In the genomic region with DNA sequence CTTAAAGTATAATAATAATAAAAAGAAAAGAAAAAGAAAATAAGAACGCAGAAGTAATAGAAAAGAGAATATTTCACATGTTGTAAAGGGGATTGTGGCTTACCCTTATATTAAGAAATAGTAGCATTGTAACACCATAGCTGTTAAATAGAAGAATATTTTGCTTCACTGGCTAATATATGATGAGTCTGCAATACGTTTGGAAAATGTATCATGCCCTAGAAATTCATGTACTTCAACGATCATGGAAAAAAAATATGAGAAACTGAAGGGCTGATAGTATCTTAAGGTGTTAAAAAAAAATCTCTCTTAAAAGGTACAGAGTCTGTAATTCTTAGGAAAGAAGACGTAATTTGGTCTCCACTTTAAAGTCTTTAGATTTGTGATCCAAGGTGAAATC, we compare ENCODE assay signal across 36 cellular contexts.
DNase-seq lines count a peak whose midpoint lies in the region; ATAC-seq, FAIRE-seq and TF ChIP-seq lines count a peak whose summit lies in the region.
"Had no signal": no experiment of that assay in that cellular context is flagged by ENCODE, and none has a peak within 500 bp of the region (broad histone marks: within the 10 kb centered on the region; RNA-seq: fewer than 3 reads in every experiment).

No MANE protein-coding gene starts in this region.

- no peak overlapping the region for H2BK20ac ChIP-seq in IMR-90 (ENCODE audit: low read depth, low read length)

- no peak for ATAC-seq in HepG2
- ATAC-seq in right lobe of liver = no peak
- ATAC-seq in A549 = no peak
- no peak for ATAC-seq in IMR-90 (ENCODE audit: low read depth)
- no peak for ATAC-seq in K562
- ATAC-seq in aorta (ENCODE audit: low FRiP score) = no peak
- no peak for ATAC-seq in stimulated activated effector memory CD8-positive, alpha-beta T cell treated with anti-CD3 and anti-CD28 coated beads, Interleukin-12 subunit alpha, Interleukin-12 subunit beta, amount 100 ng/mL, for 72 hours
- ATAC-seq: CD8-positive, alpha-beta T cell had no signal

- H4K91ac ChIP-seq in IMR-90 (ENCODE audit: insufficient read depth, low read depth, low read length) = no peak overlapping the region

- TF ChIP-seq CTCF in HepG2 (CRISPR knock-in tag; IDR thresholded peaks at IDR 0.05) (no peak), right lobe of liver (IDR thresholded peaks at IDR 0.05) (no peak), A549 (IDR thresholded peaks at IDR 0.05) (no peak), IMR-90 (conservative IDR thresholded peaks at IDR 0.05; ENCODE audit: low read depth, low read length) (no peak), K562 (IDR thresholded peaks at IDR 0.05 in 2 of 3, conservative IDR thresholded peaks at IDR 0.05 in 1 of 3; ENCODE audit: insufficient read depth in 2 of 3, low read depth in 1 of 3, low read length in 3 of 3) (no peak), endothelial cell (IDR thresholded peaks at IDR 0.05; ENCODE audit: unreplicated experiment) (no peak)

- H3K9ac ChIP-seq in HepG2 (ENCODE audit: insufficient read depth, low read depth, low read length) (no peak overlapping the region), IMR-90 (ENCODE audit: low read depth, low read length) (no peak overlapping the region), K562 (ENCODE audit: insufficient read depth in 1 of 2, low read depth in 2 of 2, low read length in 2 of 2) (no peak overlapping the region)
- H3K9ac ChIP-seq: BLaER1; BLaER1 treated with 17β-estradiol and CSF1 and Interleukin-3, amounts not matched to agents 10 nM and 100 nM had no signal

- no peak overlapping the region for H4K8ac ChIP-seq in IMR-90 (ENCODE audit: low read depth in 2 of 2, low read length in 2 of 2)

- BruUV-seq in HepG2 (replicated peaks; lab: Mats Ljungman, UMichigan) (no TSS peak), IMR-90 (replicated peaks; lab: Mats Ljungman, UMichigan) (no TSS peak), K562 (replicated peaks; lab: Mats Ljungman, UMichigan) (no TSS peak)

- H3K56ac ChIP-seq in IMR-90 (ENCODE audit: extremely low read depth, insufficient read depth, low read length) = no peak overlapping the region

- in situ Hi-C loops in HepG2 (cut with HindIII; ENCODE audit: extremely low pct_ligation_motif_present, low pct_unique_long_range_greater_than_20kb) (no loop called here), IMR-90 (cut with MboI; ENCODE audit: low sequenced_read_pairs) (no loop called here), K562 (cut with MboI) (no loop called here)

- H3K27ac ChIP-seq in HepG2 (ENCODE audit: extremely low read length, insufficient read depth, low read length) = no peak overlapping the region
- no peak overlapping the region for H3K27ac ChIP-seq in right lobe of liver
- H3K27ac ChIP-seq in A549 = no peak overlapping the region
- H3K27ac ChIP-seq in IMR-90 (ENCODE audit: insufficient read depth, low read length) = no peak overlapping the region
- H3K27ac ChIP-seq in K562 (ENCODE audit: extremely low read depth, low read depth, low read length) = no peak overlapping the region
- H3K27ac ChIP-seq in aorta (ENCODE audit: low read depth in 1 of 2, low read length in 2 of 2) = no peak overlapping the region
- H3K27ac ChIP-seq: 22Rv1; BLaER1; BLaER1 treated with 17β-estradiol and CSF1 and Interleukin-3, amounts not matched to agents 10 nM and 100 nM; C4-2B had no signal

- H3K27ac Mint-ChIP-seq in endothelial cell (ENCODE audit: unreplicated experiment) = no peak overlapping the region
- no peak overlapping the region for H3K27ac Mint-ChIP-seq in stimulated activated effector memory CD8-positive, alpha-beta T cell treated with anti-CD3 and anti-CD28 coated beads, Interleukin-12 subunit alpha, Interleukin-12 subunit beta, amount 100 ng/mL, for 72 hours
- H3K27ac Mint-ChIP-seq: B cell; CD14-positive monocyte; CD4-positive, alpha-beta memory T cell; CD4-positive, alpha-beta T cell; CD4-positive, CD25-positive, alpha-beta regulatory T cell; CD8-positive, alpha-beta memory T cell; CD8-positive, alpha-beta T cell had no signal

- H3K79me2 ChIP-seq in HepG2 (ENCODE audit: insufficient read depth, low read length) (no peaks in the 10 kb centered on the region), K562 (ENCODE audit: control insufficient read depth, insufficient read depth, low read length) (no peaks in the 10 kb centered on the region)

- H3K36me3 Mint-ChIP-seq in endothelial cell (ENCODE audit: low read depth, unreplicated experiment) = no peaks in the 10 kb centered on the region
- no peaks in the 10 kb centered on the region for H3K36me3 Mint-ChIP-seq in stimulated activated effector memory CD8-positive, alpha-beta T cell treated with anti-CD3 and anti-CD28 coated beads, Interleukin-12 subunit alpha, Interleukin-12 subunit beta, amount 100 ng/mL, for 72 hours
- H3K36me3 Mint-ChIP-seq: CD14-positive monocyte; CD4-positive, alpha-beta memory T cell; CD4-positive, CD25-positive, alpha-beta regulatory T cell; CD8-positive, alpha-beta memory T cell; CD8-positive, alpha-beta T cell had no signal

- no peak overlapping the region for H3K18ac ChIP-seq in IMR-90 (ENCODE audit: low read depth, low read length)

- no peak overlapping the region for H3K4me3 ChIP-seq in HepG2 (replicated peaks in 1 of 3; ENCODE audit: insufficient read depth in 1 of 3, low read depth in 2 of 3, low read length in 3 of 3)
- no peak overlapping the region for H3K4me3 ChIP-seq in right lobe of liver
- no peak overlapping the region for H3K4me3 ChIP-seq in A549
- H3K4me3 ChIP-seq in IMR-90 (ENCODE audit: insufficient read depth, low read depth, low read length) = no peak overlapping the region
- no peak overlapping the region for H3K4me3 ChIP-seq in K562
- H3K4me3 ChIP-seq in aorta (ENCODE audit: low read length in 2 of 2) = no peak overlapping the region
- H3K4me3 ChIP-seq: BLaER1; BLaER1 treated with 17β-estradiol and CSF1 and Interleukin-3, amounts not matched to agents 10 nM and 100 nM had no signal

- no peak overlapping the region for H2BK5ac ChIP-seq in IMR-90 (ENCODE audit: low read depth, low read length, poor library complexity, severe bottlenecking)

- H3K9me3 Mint-ChIP-seq in endothelial cell (ENCODE audit: unreplicated experiment) = no peaks in the 10 kb centered on the region
- peaks cover 17% of the 10 kb centered on the region for H3K9me3 Mint-ChIP-seq in stimulated activated effector memory CD8-positive, alpha-beta T cell treated with anti-CD3 and anti-CD28 coated beads, Interleukin-12 subunit alpha, Interleukin-12 subunit beta, amount 100 ng/mL, for 72 hours

- H2AK9ac ChIP-seq in IMR-90 (replicated peaks; ENCODE audit: low read depth, low read length, poor library complexity) = no peak overlapping the region

- H3K27me3 Mint-ChIP-seq in endothelial cell (ENCODE audit: unreplicated experiment) = no peaks in the 10 kb centered on the region
- H3K27me3 Mint-ChIP-seq: B cell; CD4-positive, alpha-beta memory T cell; CD4-positive, alpha-beta T cell; CD4-positive, CD25-positive, alpha-beta regulatory T cell; CD8-positive, alpha-beta memory T cell had no signal

- CTCF ChIA-PET in HepG2 (lab: Yijun Ruan, JAX; ENCODE audit: low intra/inter-chr PET ratio, low total read pairs) = no interaction called here
- CTCF ChIA-PET in A549 (lab: Yijun Ruan, JAX) = no interaction called here
- CTCF ChIA-PET in IMR-90 (lab: Yijun Ruan, JAX) = no interaction called here
- CTCF ChIA-PET in K562 (lab: Yijun Ruan, JAX; ENCODE audit: low intra/inter-chr PET ratio) = no interaction called here

- H3K9me1 ChIP-seq in IMR-90 (ENCODE audit: insufficient read depth, low read length) (no peaks in the 10 kb centered on the region), K562 (ENCODE audit: control insufficient read depth, insufficient read depth, low read length) (no peaks in the 10 kb centered on the region)

- TF ChIP-seq RAD21 in HepG2 (CRISPR knock-in tag; IDR thresholded peaks at IDR 0.05) (no peak), A549 (conservative IDR thresholded peaks at IDR 0.05 in 1 of 2, IDR thresholded peaks at IDR 0.05 in 1 of 2) (no peak), IMR-90 (IDR thresholded peaks at IDR 0.05; ENCODE audit: low read length) (no peak), K562 (CRISPR knock-in tag; conservative IDR thresholded peaks at IDR 0.05 in 1 of 2, IDR thresholded peaks at IDR 0.05 in 1 of 2) (no peak)

- TF ChIP-seq EP300 in HepG2 (IDR thresholded peaks at IDR 0.05; ENCODE audit: low read depth in 2 of 2, low read length in 2 of 2) (no peak), HepG2 (CRISPR knock-in tag; IDR thresholded peaks at IDR 0.05; ENCODE audit: borderline replicate concordance) (no peak), A549 (IDR thresholded peaks at IDR 0.05) (no peak), K562 (IDR thresholded peaks at IDR 0.05; ENCODE audit: low read length) (no peak)

- no peak overlapping the region for H3K4me3 Mint-ChIP-seq in endothelial cell (ENCODE audit: unreplicated experiment)
- H3K4me3 Mint-ChIP-seq in stimulated activated effector memory CD8-positive, alpha-beta T cell treated with anti-CD3 and anti-CD28 coated beads, Interleukin-12 subunit alpha, Interleukin-12 subunit beta, amount 100 ng/mL, for 72 hours = no peak overlapping the region
- H3K4me3 Mint-ChIP-seq: B cell; CD14-positive monocyte; CD4-positive, alpha-beta memory T cell; CD4-positive, alpha-beta T cell; CD4-positive, CD25-positive, alpha-beta regulatory T cell; CD8-positive, alpha-beta memory T cell; CD8-positive, alpha-beta T cell had no signal

- H2AK5ac ChIP-seq in IMR-90 (ENCODE audit: low read depth, low read length) = no peak overlapping the region

- H3K9me3 ChIP-seq in HepG2 (ENCODE audit: low read length) (peaks cover 43% of the 10 kb centered on the region), right lobe of liver (no peaks in the 10 kb centered on the region), A549 (no peaks in the 10 kb centered on the region), IMR-90 (ENCODE audit: control insufficient read depth, insufficient read depth, low read length) (no peaks in the 10 kb centered on the region), K562 (replicated peaks; ENCODE audit: control insufficient read depth, insufficient read depth, low read depth, low read length) (no peaks in the 10 kb centered on the region), aorta (ENCODE audit: control insufficient read depth, low read length) (no peaks in the 10 kb centered on the region)
- H3K9me3 ChIP-seq: BE2C; BLaER1; BLaER1 treated with 17β-estradiol and CSF1 and Interleukin-3, amounts not matched to agents 10 nM and 100 nM; Caco-2 had no signal

- dilution Hi-C loops in IMR-90 (cut with HindIII; ENCODE audit: low sequenced_read_pairs, unreplicated experiment) = no loop called here

- H3K4me1 ChIP-seq in HepG2 (ENCODE audit: insufficient read depth, low read length) (no peaks in the 10 kb centered on the region), right lobe of liver (no peaks in the 10 kb centered on the region), A549 (no peaks in the 10 kb centered on the region), IMR-90 (ENCODE audit: control insufficient read depth, insufficient read depth, low read length) (no peaks in the 10 kb centered on the region), K562 (replicated peaks in 1 of 2; ENCODE audit: control insufficient read depth in 2 of 2, insufficient read depth in 2 of 2, low read length in 2 of 2) (no peaks in the 10 kb centered on the region), aorta (ENCODE audit: control insufficient read depth in 1 of 2, insufficient read depth in 2 of 2, low read length in 2 of 2) (no peaks in the 10 kb centered on the region)
- H3K4me1 ChIP-seq: BE2C; BLaER1; BLaER1 treated with 17β-estradiol and CSF1 and Interleukin-3, amounts not matched to agents 10 nM and 100 nM; Caco-2 had no signal

- no peaks in the 10 kb centered on the region for H3K27me3 ChIP-seq in HepG2 (ENCODE audit: control insufficient read depth in 1 of 2, insufficient read depth in 2 of 2, low read length in 2 of 2)
- no peaks in the 10 kb centered on the region for H3K27me3 ChIP-seq in right lobe of liver
- H3K27me3 ChIP-seq in IMR-90 (ENCODE audit: control insufficient read depth, insufficient read depth, low read length) = no peaks in the 10 kb centered on the region
- no peaks in the 10 kb centered on the region for H3K27me3 ChIP-seq in K562 (ENCODE audit: control insufficient read depth in 2 of 2, insufficient read depth in 2 of 2, low read length in 2 of 2)
- H3K27me3 ChIP-seq in aorta (ENCODE audit: control insufficient read depth in 1 of 2, insufficient read depth in 2 of 2, low read length in 1 of 2) = no peaks in the 10 kb centered on the region
- H3K27me3 ChIP-seq: BE2C; BLaER1; BLaER1 treated with 17β-estradiol and CSF1 and Interleukin-3, amounts not matched to agents 10 nM and 100 nM had no signal

- H4K20me1 ChIP-seq in HepG2 (ENCODE audit: insufficient read depth, low read length) (no peaks in the 10 kb centered on the region), IMR-90 (ENCODE audit: insufficient read depth, low read length) (no peaks in the 10 kb centered on the region), K562 (replicated peaks; ENCODE audit: control insufficient read depth, insufficient read depth, low read length) (no peaks in the 10 kb centered on the region)
- H4K20me1 ChIP-seq: BLaER1; BLaER1 treated with 17β-estradiol and CSF1 and Interleukin-3, amounts not matched to agents 10 nM and 100 nM had no signal

- no peak overlapping the region for H4K5ac ChIP-seq in IMR-90 (ENCODE audit: low read depth, low read length)

- H3K14ac ChIP-seq in IMR-90 (replicated peaks; ENCODE audit: low read depth, low read length) = no peak overlapping the region

- H3K23ac ChIP-seq in IMR-90 (ENCODE audit: low read depth, low read length) = no peak overlapping the region

- no peak for DNase-seq in HepG2 (ENCODE audit: low spot score)
- no peak for DNase-seq in right lobe of liver
- DNase-seq in A549 (ENCODE audit: low read depth in 1 of 2, low spot score in 1 of 2) = no peak
- DNase-seq in IMR-90 = no peak
- no peak for DNase-seq in K562 (ENCODE audit: extremely low read depth in 1 of 4, low spot score in 3 of 4)
- DNase-seq in aorta = no peak
- DNase-seq in endothelial cell (ENCODE audit: low spot score) = no peak
- DNase-seq in stimulated activated effector memory CD8-positive, alpha-beta T cell treated with anti-CD3 and anti-CD28 coated beads, Interleukin-12 subunit alpha, Interleukin-12 subunit beta, amount 100 ng/mL, for 72 hours (ENCODE audit: low spot score in 2 of 2) = no peak
- DNase-seq: 8988T; ACHN; AML-193; BE2C; C1 segment of cervical spinal cord; Caco-2; Calu3; CD4-positive, alpha-beta memory T cell; CD4-positive, alpha-beta T cell; CD4-positive, CD25-positive, alpha-beta regulatory T cell; CD8-positive, alpha-beta memory T cell; CD8-positive, alpha-beta T cell; COR-L47; DMS 273 treated with DMSO at 0.1 percent for 48 hours; DMS153; DMS53; DMS79; DMS79 treated with DMSO at 0.1 percent for 48 hours; DND-41; EL had no signal

- H3K79me1 ChIP-seq in IMR-90 (ENCODE audit: low read depth in 1 of 2, low read length in 2 of 2) = no peaks in the 10 kb centered on the region

- WGBS in HepG2 (ENCODE audit: low lambda C conversion rate) = 0% methylated on average over 4 of the region's 4 CpGs
- 54% methylated on average over 4 of the region's 4 CpGs for WGBS in right lobe of liver (ENCODE audit: insufficient coverage, low coverage, low lambda C conversion rate, missing lambda C conversion rate)
- 38% methylated on average over 4 of the region's 4 CpGs for WGBS in A549 (ENCODE audit: missing lambda C conversion rate)
- no CpG with 5 or more reads among the region's 4 CpGs for WGBS in IMR-90 (ENCODE audit: extremely low coverage in 2 of 2, insufficient read length in 1 of 2), 2 experiments
- 0% methylated on average over 4 of the region's 4 CpGs for WGBS in K562 (ENCODE audit: insufficient coverage, low coverage, missing lambda C conversion rate)
- 88% methylated on average over 4 of the region's 4 CpGs for WGBS in aorta, 2 donors

- no peaks in the 10 kb centered on the region for H3K36me3 ChIP-seq in HepG2 (replicated peaks in 1 of 2; ENCODE audit: control insufficient read depth in 1 of 2, insufficient read depth in 2 of 2, low read length in 2 of 2)
- H3K36me3 ChIP-seq in right lobe of liver = no peaks in the 10 kb centered on the region
- no peaks in the 10 kb centered on the region for H3K36me3 ChIP-seq in IMR-90 (ENCODE audit: control insufficient read depth, insufficient read depth, low read length)
- no peaks in the 10 kb centered on the region for H3K36me3 ChIP-seq in K562 (ENCODE audit: control insufficient read depth, insufficient read depth, low read length)
- H3K36me3 ChIP-seq in aorta (ENCODE audit: control insufficient read depth in 1 of 2, insufficient read depth in 2 of 2, low read length in 1 of 2) = no peaks in the 10 kb centered on the region
- H3K36me3 ChIP-seq: BE2C; BLaER1; BLaER1 treated with 17β-estradiol and CSF1 and Interleukin-3, amounts not matched to agents 10 nM and 100 nM had no signal

- H3K4me2 ChIP-seq in HepG2 (ENCODE audit: low read depth, low read length) (no peak overlapping the region), A549 (no peak overlapping the region), IMR-90 (ENCODE audit: low read depth, low read length) (no peak overlapping the region), K562 (ENCODE audit: insufficient read depth, low read length) (no peak overlapping the region)
- H3K4me2 ChIP-seq: BLaER1; BLaER1 treated with 17β-estradiol and CSF1 and Interleukin-3, amounts not matched to agents 10 nM and 100 nM had no signal

- intact Hi-C loops in HepG2 (cut with micrococcal nuclease; ENCODE audit: unreplicated experiment) = no loop called here
- intact Hi-C loops in right lobe of liver (cut with DNase I) = no loop called here
- intact Hi-C loops in IMR-90 (cut with micrococcal nuclease) = no loop called here
- intact Hi-C loops in K562 (cut with micrococcal nuclease) = no loop called here
- intact Hi-C loops in aorta (cut with DNase I) = no loop called here

- H3K4ac ChIP-seq in IMR-90 (ENCODE audit: low read depth, low read length) = no peak overlapping the region

- no peak for TF ChIP-seq POLR2A in HepG2 (IDR thresholded peaks at IDR 0.05; ENCODE audit: insufficient read depth in 1 of 2, low read depth in 2 of 2, low read length in 2 of 2)
- TF ChIP-seq POLR2A in right lobe of liver (IDR thresholded peaks at IDR 0.05) = no peak
- no peak for TF ChIP-seq POLR2A in A549 (IDR thresholded peaks at IDR 0.05; ENCODE audit: low read length)
- no peak for TF ChIP-seq POLR2A in IMR-90 (IDR thresholded peaks at IDR 0.05; ENCODE audit: low read depth, low read length)
- TF ChIP-seq POLR2A in K562 (conservative IDR thresholded peaks at IDR 0.05) = no peak

- no peaks in the 10 kb centered on the region for H3K4me1 Mint-ChIP-seq in endothelial cell (ENCODE audit: unreplicated experiment)
- H3K4me1 Mint-ChIP-seq in stimulated activated effector memory CD8-positive, alpha-beta T cell treated with anti-CD3 and anti-CD28 coated beads, Interleukin-12 subunit alpha, Interleukin-12 subunit beta, amount 100 ng/mL, for 72 hours = no peaks in the 10 kb centered on the region
- H3K4me1 Mint-ChIP-seq: B cell; CD14-positive monocyte; CD4-positive, alpha-beta memory T cell; CD4-positive, CD25-positive, alpha-beta regulatory T cell; CD8-positive, alpha-beta memory T cell had no signal

- H2AFZ ChIP-seq in HepG2 (ENCODE audit: low read length) (no peak overlapping the region), IMR-90 (replicated peaks; ENCODE audit: low read length, poor library complexity) (no peak overlapping the region), K562 (ENCODE audit: low read depth, low read length) (no peak overlapping the region)

- FAIRE-seq in HepG2 (lab: Jason Lieb, UNC) (no peak), A549 (lab: Jason Lieb, UNC) (no peak), K562 (lab: Jason Lieb, UNC) (no peak)
- FAIRE-seq: A204.1, D721Med had no signal

- POLR2A ChIA-PET in HepG2 (lab: Yijun Ruan, JAX) = no interaction called here
- POLR2A ChIA-PET in A549 (lab: Yijun Ruan, JAX) = no interaction called here
- POLR2A ChIA-PET in IMR-90 (lab: Charles Lee; ENCODE audit: unreplicated experiment) = no interaction called here
- POLR2A ChIA-PET in K562 (lab: Yijun Ruan, JAX) = no interaction called here

- no peak overlapping the region for H2BK15ac ChIP-seq in IMR-90 (ENCODE audit: low read depth, low read length)

- H2BK120ac ChIP-seq in IMR-90 (ENCODE audit: low read depth, low read length) = no peak overlapping the region

Comparison
In these comparisons a context has a peak if more than half of its experiments do, and no peak if none do; other contexts are left out.
1. Of the 241 proteins assayed by ChIP-seq in both HepG2 and K562: peak only in HepG2: MAFF and MAFK; only in K562: none; in both: none; in neither: 239.